3 cellular contexts compared by ENCODE assay signal in the genomic region with DNA sequence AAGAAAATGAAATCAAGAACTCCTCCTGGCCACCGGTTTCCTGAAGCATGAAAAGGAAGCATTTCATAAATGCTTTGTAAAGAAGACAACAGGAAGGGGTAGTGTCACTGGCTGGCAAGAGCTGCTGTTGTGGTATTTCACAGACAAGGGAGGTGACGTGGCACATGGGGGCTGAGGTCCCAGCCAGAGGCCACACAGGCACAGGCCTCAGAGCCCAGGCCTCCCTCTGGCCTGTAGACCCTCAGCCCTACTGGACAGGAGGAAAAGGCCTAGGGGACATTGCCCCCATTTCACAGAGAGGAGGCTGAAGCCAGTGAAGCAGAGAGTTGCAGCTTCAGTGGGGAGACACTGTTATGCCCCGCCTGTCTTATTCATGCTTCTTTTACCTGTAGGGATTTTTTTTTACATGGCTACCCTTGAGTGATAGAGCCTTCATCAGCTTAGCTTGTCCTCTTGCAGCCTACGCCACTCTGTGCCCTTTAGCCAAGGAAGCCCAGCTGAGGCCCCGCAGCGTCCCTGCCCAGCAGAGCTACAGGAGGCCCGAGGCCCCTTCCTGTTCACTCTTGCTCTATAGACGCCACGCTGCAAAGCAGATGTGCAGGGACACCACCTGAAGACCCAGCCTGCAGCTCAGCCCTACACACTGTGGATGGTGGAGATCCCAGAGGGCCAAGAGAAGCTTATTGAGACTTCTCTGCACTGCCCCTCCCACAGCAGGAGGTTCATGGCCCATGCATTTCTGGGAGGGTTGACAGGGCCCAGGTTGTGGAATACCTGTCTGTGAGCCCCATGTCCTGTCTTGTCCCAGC.
TF ChIP-seq lines count a peak whose summit lies in the region.

No MANE protein-coding gene starts in this region.

TF ChIP-seq in SK-N-SH, 30 proteins besides CTCF, POLR2A, EP300 and RAD21:
- no peak for TF ChIP-seq RCOR1 (IDR thresholded peaks at IDR 0.05; ENCODE audit: low read length)
- peak; percentile 43; the same call in 1 of the 2 replicates for TF ChIP-seq NFIC (IDR thresholded peaks at IDR 0.05; ENCODE audit: borderline replicate concordance)
TF ChIP-seq in SK-N-SH: peak in this region for 1.

TF ChIP-seq in GM12878, 131 proteins besides CTCF, POLR2A, EP300 and RAD21 (continues in another document):
- TF ChIP-seq CREM (IDR thresholded peaks at IDR 0.05; ENCODE audit: low read depth) (peak; percentile 65), PAX5 (IDR thresholded peaks at IDR 0.05; ENCODE audit: borderline replicate concordance, low read depth, low read length) (peak; percentile 38; the same call in 1 of the 2 replicates), NKRF (conservative IDR thresholded peaks at IDR 0.05) (0 out of 2 replicates have a peak, but pooled peaks have one; percentile 33), POU2F2 (IDR thresholded peaks at IDR 0.05; ENCODE audit: borderline replicate concordance, low read depth, low read length) (0 out of 3 replicates have a peak, but pooled peaks have one; percentile 53), ATF7 (IDR thresholded peaks at IDR 0.05; ENCODE audit: low read depth) (peak; percentile 17; the same call in 1 of the 2 replicates), MTA2 (IDR thresholded peaks at IDR 0.05; ENCODE audit: low read depth) (0 out of 2 replicates have a peak, but pooled peaks have one; percentile 10), MEF2B (IDR thresholded peaks at IDR 0.05; ENCODE audit: partially characterized antibody, poor library complexity, severe bottlenecking) (peak; percentile 9), BHLHE40 (IDR thresholded peaks at IDR 0.05; ENCODE audit: borderline replicate concordance in 1 of 2, low read depth in 2 of 2, low read length in 1 of 2) (peak in 1 of 2 experiments; percentile 51; a peak in 3 of 4 replicates), SRF (IDR thresholded peaks at IDR 0.05; ENCODE audit: low read depth in 2 of 2, low read length in 2 of 2) (no peak), GATAD2B (conservative IDR thresholded peaks at IDR 0.05; ENCODE audit: low read depth) (peak; percentile 36; the same call in 1 of the 2 replicates), DPF2 (IDR thresholded peaks at IDR 0.05) (peak; percentile 56; the same call in 1 of the 2 replicates), NR2F1 (conservative IDR thresholded peaks at IDR 0.05) (0 out of 2 replicates have a peak, but pooled peaks have one; percentile 37), NBN (IDR thresholded peaks at IDR 0.05) (peak; percentile 34; the same call in 1 of the 2 replicates), SMAD5 (IDR thresholded peaks at IDR 0.05; ENCODE audit: low read depth) (no peak), BACH1 (IDR thresholded peaks at IDR 0.05; ENCODE audit: borderline replicate concordance) (0 out of 2 replicates have a peak, but pooled peaks have one; percentile 31), ETV6 (conservative IDR thresholded peaks at IDR 0.05 in 1 of 2, IDR thresholded peaks at IDR 0.05 in 1 of 2; ENCODE audit: borderline replicate concordance in 1 of 2, low read depth in 1 of 2) (peak in 1 of 2 experiments; percentile 68; a peak in 1 of 4 replicates), YBX1 (IDR thresholded peaks at IDR 0.05) (no peak)
- TF ChIP-seq, protein P1, sequence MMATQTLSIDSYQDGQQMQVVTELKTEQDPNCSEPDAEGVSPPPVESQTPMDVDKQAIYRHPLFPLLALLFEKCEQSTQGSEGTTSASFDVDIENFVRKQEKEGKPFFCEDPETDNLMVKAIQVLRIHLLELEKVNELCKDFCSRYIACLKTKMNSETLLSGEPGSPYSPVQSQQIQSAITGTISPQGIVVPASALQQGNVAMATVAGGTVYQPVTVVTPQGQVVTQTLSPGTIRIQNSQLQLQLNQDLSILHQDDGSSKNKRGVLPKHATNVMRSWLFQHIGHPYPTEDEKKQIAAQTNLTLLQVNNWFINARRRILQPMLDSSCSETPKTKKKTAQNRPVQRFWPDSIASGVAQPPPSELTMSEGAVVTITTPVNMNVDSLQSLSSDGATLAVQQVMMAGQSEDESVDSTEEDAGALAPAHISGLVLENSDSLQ (IDR thresholded peaks at IDR 0.05): peak; percentile 16; the same call in 1 of the 2 replicates
- TF ChIP-seq, protein P2, sequence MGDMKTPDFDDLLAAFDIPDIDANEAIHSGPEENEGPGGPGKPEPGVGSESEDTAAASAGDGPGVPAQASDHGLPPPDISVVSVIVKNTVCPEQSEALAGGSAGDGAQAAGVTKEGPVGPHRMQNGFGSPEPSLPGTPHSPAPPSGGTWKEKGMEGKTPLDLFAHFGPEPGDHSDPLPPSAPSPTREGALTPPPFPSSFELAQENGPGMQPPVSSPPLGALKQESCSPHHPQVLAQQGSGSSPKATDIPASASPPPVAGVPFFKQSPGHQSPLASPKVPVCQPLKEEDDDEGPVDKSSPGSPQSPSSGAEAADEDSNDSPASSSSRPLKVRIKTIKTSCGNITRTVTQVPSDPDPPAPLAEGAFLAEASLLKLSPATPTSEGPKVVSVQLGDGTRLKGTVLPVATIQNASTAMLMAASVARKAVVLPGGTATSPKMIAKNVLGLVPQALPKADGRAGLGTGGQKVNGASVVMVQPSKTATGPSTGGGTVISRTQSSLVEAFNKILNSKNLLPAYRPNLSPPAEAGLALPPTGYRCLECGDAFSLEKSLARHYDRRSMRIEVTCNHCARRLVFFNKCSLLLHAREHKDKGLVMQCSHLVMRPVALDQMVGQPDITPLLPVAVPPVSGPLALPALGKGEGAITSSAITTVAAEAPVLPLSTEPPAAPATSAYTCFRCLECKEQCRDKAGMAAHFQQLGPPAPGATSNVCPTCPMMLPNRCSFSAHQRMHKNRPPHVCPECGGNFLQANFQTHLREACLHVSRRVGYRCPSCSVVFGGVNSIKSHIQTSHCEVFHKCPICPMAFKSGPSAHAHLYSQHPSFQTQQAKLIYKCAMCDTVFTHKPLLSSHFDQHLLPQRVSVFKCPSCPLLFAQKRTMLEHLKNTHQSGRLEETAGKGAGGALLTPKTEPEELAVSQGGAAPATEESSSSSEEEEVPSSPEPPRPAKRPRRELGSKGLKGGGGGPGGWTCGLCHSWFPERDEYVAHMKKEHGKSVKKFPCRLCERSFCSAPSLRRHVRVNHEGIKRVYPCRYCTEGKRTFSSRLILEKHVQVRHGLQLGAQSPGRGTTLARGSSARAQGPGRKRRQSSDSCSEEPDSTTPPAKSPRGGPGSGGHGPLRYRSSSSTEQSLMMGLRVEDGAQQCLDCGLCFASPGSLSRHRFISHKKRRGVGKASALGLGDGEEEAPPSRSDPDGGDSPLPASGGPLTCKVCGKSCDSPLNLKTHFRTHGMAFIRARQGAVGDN (IDR thresholded peaks at IDR 0.05): peak; percentile 94

TF ChIP-seq in HEK293T, 16 proteins besides CTCF, POLR2A, EP300 and RAD21:
- no peak for TF ChIP-seq FOXK2 (IDR thresholded peaks at IDR 0.05)
- TF ChIP-seq, protein P1 (IDR thresholded peaks at IDR 0.05): no peak
- no peak for TF ChIP-seq FOXA1 (IDR thresholded peaks at IDR 0.05)
- TF ChIP-seq SUZ12 (IDR thresholded peaks at IDR 0.05): no peak
- no peak for TF ChIP-seq NFRKB (IDR thresholded peaks at IDR 0.05)
- no peak for TF ChIP-seq FOXM1 (IDR thresholded peaks at IDR 0.05; ENCODE audit: borderline replicate concordance)
- TF ChIP-seq BHLHE40 (IDR thresholded peaks at IDR 0.05; ENCODE audit: borderline replicate concordance): no peak
- no peak for TF ChIP-seq HDGF (IDR thresholded peaks at IDR 0.05; ENCODE audit: borderline replicate concordance)
- TF ChIP-seq LEF1 (IDR thresholded peaks at IDR 0.05; ENCODE audit: borderline replicate concordance): no peak
- TF ChIP-seq L3MBTL2 (conservative IDR thresholded peaks at IDR 0.05): no peak
- TF ChIP-seq ELF4 (IDR thresholded peaks at IDR 0.05): no peak
- TF ChIP-seq SP1 (IDR thresholded peaks at IDR 0.05): no peak
- TF ChIP-seq CTBP1 (IDR thresholded peaks at IDR 0.05; ENCODE audit: borderline replicate concordance): no peak
- TF ChIP-seq TARDBP (IDR thresholded peaks at IDR 0.05): no peak
